In genomic region chr11:24249921-24250320, GRCh38 we compare ENCODE assay signal across 17 cellular contexts.
DNase-seq lines count a peak whose midpoint lies in the region; ATAC-seq and TF ChIP-seq lines count a peak whose summit lies in the region.
"Had no signal": no experiment of that assay in that cellular context is flagged by ENCODE, and none has a peak within 500 bp of the region (broad histone marks: within the 10 kb centered on the region; RNA-seq: fewer than 3 reads in every experiment).

No MANE protein-coding gene starts in this region.

- peak; percentile 45 for DNase-seq in DMS53 (lab: John Stamatoyannopoulos, UW)
- peak; percentile 13 for DNase-seq in DMS53 treated with DMSO at 0.1 percent for 48 hours (lab: John Stamatoyannopoulos, UW; ENCODE audit: unreplicated experiment)
- DNase-seq in NCI-H69 (lab: John Stamatoyannopoulos, UW): peak; percentile 19
- peak; percentile 4 for DNase-seq in RPMI8226
- DNase-seq in foreskin melanocyte: no peak
- DNase-seq in GM10266 (ENCODE audit: extremely low spot score): no peak
- no peak for DNase-seq in ACHN
- DNase-seq: 8988T; AML-193; Caco-2; Calu3; CD4-positive, alpha-beta T cell; CD8-positive, alpha-beta T cell; DMS79 treated with DMSO at 0.1 percent for 48 hours; EL; GDM1 had no signal

- TF ChIP-seq CTCF in GM10266 (IDR thresholded peaks at IDR 0.05; ENCODE audit: control insufficient read depth, insufficient read depth, low read depth, missing control alignments): no peak

- ATAC-seq in HG03439 (IDR thresholded peaks at IDR 0.05; ENCODE audit: unreplicated experiment): no peak
- ATAC-seq: CD8-positive, alpha-beta T cell had no signal

- in situ Hi-C loops in ACHN (cut with HindIII; ENCODE audit: low pct_ligation_motif_present, low pct_unique_long_range_greater_than_20kb, low sequenced_read_pairs): no loop called here

Comparison
In these comparisons a context has a peak if more than half of its experiments do, and no peak if none do; other contexts are left out.
1. DNase-seq: peak in DMS53 (single experiment), DMS53 treated with DMSO at 0.1 percent for 48 hours (single experiment), NCI-H69 (single experiment) and RPMI8226 (single experiment); none in foreskin melanocyte (single experiment), GM10266 (single experiment) and ACHN (single experiment).